Comparison of ENCODE assay signal across 9 cellular contexts in genomic region chrX:49268702-49269009, GRCh38. TPM values are rescaled to one million over a fixed set of nuclear protein-coding genes. Genes with fewer than 3 reads are reported as not detected.
DNase-seq lines count a peak whose midpoint lies in the region; ATAC-seq, FAIRE-seq and TF ChIP-seq lines count a peak whose summit lies in the region.
"Had no signal": no experiment of that assay in that cellular context is flagged by ENCODE, and none has a peak within 500 bp of the region (broad histone marks: within the 10 kb centered on the region; RNA-seq: fewer than 3 reads in every experiment).

No MANE protein-coding gene starts in this region.

- DNase-seq in GM12891 (ENCODE audit: insufficient read length, low spot score) (no peak), fibroblast of villous mesenchyme (ENCODE audit: low read depth) (no peak), skeletal muscle cell (ENCODE audit: low read depth) (no peak), amniotic stem cell (lab: John Stamatoyannopoulos, UW) (no peak), dedifferentiated amniotic fluid mesenchymal stem cell (ENCODE audit: extremely low spot score) (no peak), NCI-H2029 (lab: John Stamatoyannopoulos, UW) (no peak)

- H3K4me3 ChIP-seq in fibroblast of villous mesenchyme (ENCODE audit: low read depth, low read length) (peak overlapping the region; percentile 60), skeletal muscle cell (ENCODE audit: low read depth, low read length) (peak overlapping the region; percentile 53)

- no peak; the same call in 1 of the 2 replicates for TF ChIP-seq POLR2A in GM12891 (IDR thresholded peaks at IDR 0.05; ENCODE audit: low read depth, low read length)

- ATAC-seq in HG03354 (IDR thresholded peaks at IDR 0.05; ENCODE audit: poor library complexity, severe bottlenecking, unreplicated experiment) = no peak

- FAIRE-seq in GM12891 (lab: Jason Lieb, UNC) = no peak

- TF ChIP-seq CTCF in VCaP (conservative IDR thresholded peaks at IDR 0.05) (no peak), fibroblast of villous mesenchyme (IDR thresholded peaks at IDR 0.05; ENCODE audit: insufficient read depth, low read depth, low read length) (no peak)

- H3K27ac ChIP-seq in VCaP = peak overlapping the region; percentile 73

TF ChIP-seq in GM12891, 5 proteins besides CTCF, POLR2A, EP300 and RAD21:
- TF ChIP-seq PAX5 (IDR thresholded peaks at IDR 0.05; ENCODE audit: insufficient read depth, low read length, severe bottlenecking) (no peak), POU2F2 (IDR thresholded peaks at IDR 0.05; ENCODE audit: low read depth, low read length) (no peak), SPI1 (IDR thresholded peaks at IDR 0.05; ENCODE audit: low read depth, low read length) (no peak), TAF1 (IDR thresholded peaks at IDR 0.05; ENCODE audit: low read depth, low read length) (0 out of 2 replicates have a peak, but pooled peaks have one; percentile 44)

RNA-seq across cellular contexts. Expression of gene PPP1R3F, which starts 0.9 kb away (rescaled TPM):
- 1.8 TPM for polyA plus RNA-seq in GM12891 (2012; ENCODE audit: low read depth, missing spikeins)
- total RNA-seq in fibroblast of villous mesenchyme = 5.2 and 5.6 TPM in 2 replicates

RNA-seq across cellular contexts. Expression of gene FOXP3, which starts 4.1 kb away (rescaled TPM):
- 0.36 TPM for polyA plus RNA-seq in GM12891 (2012; ENCODE audit: low read depth, missing spikeins)
- total RNA-seq in fibroblast of villous mesenchyme = under 0.01 TPM in 1 of 2 replicates, not detected in the other

RNA-seq across cellular contexts. Expression of gene CCDC22, which starts 33.4 kb away (rescaled TPM):
- polyA plus RNA-seq in GM12891 (2012; ENCODE audit: low read depth, missing spikeins) = 15.8 TPM
- 8.6 and 11.3 TPM in 2 replicates for total RNA-seq in fibroblast of villous mesenchyme

RNA-seq across cellular contexts. Expression of gene GAGE10, which starts 34.8 kb away (rescaled TPM):
- not detected for polyA plus RNA-seq in GM12891 (2012; ENCODE audit: low read depth, missing spikeins)
- not detected in 2 replicates for total RNA-seq in fibroblast of villous mesenchyme
- total RNA-seq: renal cortical epithelial cell had no signal

RNA-seq across cellular contexts. Expression of gene CACNA1F, which starts 35.5 kb away (rescaled TPM):
- 0.22 TPM for polyA plus RNA-seq in GM12891 (2012; ENCODE audit: low read depth, missing spikeins)
- not detected in 2 replicates for total RNA-seq in fibroblast of villous mesenchyme
